In genomic region chr10:42491801-42492200, GRCh38 we compare ENCODE assay signal across 30 cellular contexts.
"Had no signal": no experiment of that assay in that cellular context is flagged by ENCODE, and none has a peak within 500 bp of the region (broad histone marks: within the 10 kb centered on the region; RNA-seq: fewer than 3 reads in every experiment).

No MANE protein-coding gene starts in this region.

- H3K36me3 ChIP-seq: adrenal gland, ascending aorta, brain microvascular endothelial cell, breast epithelium, cardiac muscle cell had no signal

- H3K4me1 ChIP-seq: adrenal gland, ascending aorta, body of pancreas, breast epithelium had no signal

- H3K4me3 ChIP-seq: adrenal gland, ascending aorta, body of pancreas, breast epithelium, cardiac muscle cell had no signal

- DNase-seq: activated effector memory CD4-positive, alpha-beta T cell treated with anti-CD3 and anti-CD28 coated beads, Interleukin-2, amount 50 U/mL, for 16 hours; activated effector memory CD4-positive, alpha-beta T cell treated with Interleukin-2 at 50 U/mL for 16 hours; activated gamma-delta T cell; activated gamma-delta T cell treated with Interleukin-2 at 50 U/mL for 16 hours; activated naive CD4-positive, alpha-beta T cell; activated naive CD4-positive, alpha-beta T cell treated with anti-CD3 and anti-CD28 coated beads for 36 hours; activated naive CD4-positive, alpha-beta T cell treated with anti-CD3 and anti-CD28 coated beads, Interleukin-2, amount 10 ng/mL, durations not matched to agents 7 days and 5 days; activated naive CD4-positive, alpha-beta T cell treated with anti-CD3 and anti-CD28 coated beads, Interleukin-2, amount 50 U/mL, for 16 hours; activated naive CD4-positive, alpha-beta T cell treated with Interleukin-2 at 50 U/mL for 16 hours; activated naive CD8-positive, alpha-beta T cell treated with anti-CD3 and anti-CD28 coated beads for 36 hours; activated naive CD8-positive, alpha-beta T cell treated with anti-CD3 and anti-CD28 coated beads, Interleukin-2, amount 10 ng/mL, durations not matched to agents 7 days and 5 days; activated naive CD8-positive, alpha-beta T cell treated with anti-CD3 and anti-CD28 coated beads, Interleukin-2, amount 50 U/mL, for 24 hours; activated T-cell treated with anti-CD3 and anti-CD28 coated beads, Interleukin-2, amount 50 U/mL, for 1 hour; activated T-cell treated with anti-CD3 and anti-CD28 coated beads, Interleukin-2, amount 50 U/mL, for 24 hours; activated T-cell treated with anti-CD3 and anti-CD28 coated beads, Interleukin-2, amount 50 U/mL, for 4 hours; activated T-cell treated with anti-CD3 and anti-CD28 coated beads, Interleukin-2, amount 50 U/mL, for 48 hours; activated T-cell treated with anti-CD3 and anti-CD28 coated beads, Interleukin-2, amount 50 U/mL, for 72 hours; adrenal gland; amniotic stem cell; amygdala; anterior cingulate cortex; aorta; body of pancreas; brain microvascular endothelial cell; caudate nucleus; central memory CD4-positive, alpha-beta T cell; cerebellar nuclear complex had no signal

- H3K9me3 ChIP-seq: adrenal gland, ascending aorta, body of pancreas had no signal

- H3K27ac ChIP-seq: adrenal gland, ascending aorta, body of pancreas, brain microvascular endothelial cell, breast epithelium, cardiac muscle cell had no signal

- H3K27me3 ChIP-seq: adrenal gland, ascending aorta, body of pancreas, brain microvascular endothelial cell, breast epithelium, cardiac muscle cell had no signal
